ENCODE assay signal across 29 cellular contexts in genomic region chr17:3157218-3157617, GRCh38. TPM values are rescaled to one million over a fixed set of nuclear protein-coding genes. Genes with fewer than 3 reads are reported as not detected.
"Had no signal": no experiment of that assay in that cellular context is flagged by ENCODE, and none has a peak within 500 bp of the region (broad histone marks: within the 10 kb centered on the region; RNA-seq: fewer than 3 reads in every experiment).

No MANE protein-coding gene starts in this region.

- DNase-seq: activated CD4-positive, alpha-beta memory T cell treated with anti-CD3 and anti-CD28 coated beads, Interleukin-2, amount 10 ng/mL, durations not matched to agents 7 days and 5 days; activated CD4-positive, alpha-beta T cell treated with anti-CD3 and anti-CD28 coated beads for 1 hour; activated CD4-positive, alpha-beta T cell treated with anti-CD3 and anti-CD28 coated beads, Interleukin-2, amount 10 ng/mL, durations not matched to agents 7 days and 5 days; activated CD8-positive, alpha-beta memory T cell treated with anti-CD3 and anti-CD28 coated beads, Interleukin-2, amount 50 U/mL, for 48 hours; activated gamma-delta T cell; activated naive CD8-positive, alpha-beta T cell treated with anti-CD3 and anti-CD28 coated beads, Interleukin-2, amount 50 U/mL, for 24 hours; activated T-cell treated with anti-CD3 and anti-CD28 coated beads, Interleukin-2, amount 50 U/mL, for 24 hours; amygdala; central memory CD4-positive, alpha-beta T cell; endodermal cell; foreskin keratinocyte; heart left ventricle; kidney glomerular epithelial cell; left lung; naive thymus-derived CD4-positive, alpha-beta T cell; ovary; right lobe of liver; stimulated activated CD4-positive, alpha-beta T cell treated with anti-CD3 and anti-CD28 coated beads, Interleukin-2, amount 100 ng/mL, for 48 hours; stimulated activated naive CD8-positive, alpha-beta T cell treated with anti-CD3 and anti-CD28 coated beads, Interleukin-15, amount 100 ng/mL, for 72 hours; substantia nigra; T1000 had no signal

- ATAC-seq: activated naive CD8-positive, alpha-beta T cell treated with anti-CD3 and anti-CD28 coated beads, Interleukin-2, amount 50 U/mL, for 24 hours; foreskin keratinocyte; heart left ventricle; left lung; naive thymus-derived CD4-positive, alpha-beta T cell; right lobe of liver; stimulated activated naive CD8-positive, alpha-beta T cell treated with anti-CD3 and anti-CD28 coated beads, Interleukin-15, amount 100 ng/mL, for 72 hours had no signal

RNA-seq across cellular contexts. Expression of gene OR1G1, which starts 29.9 kb away (rescaled TPM):
- total RNA-seq: activated CD4-positive, alpha-beta memory T cell treated with anti-CD3 and anti-CD28 coated beads, Interleukin-2, amount 10 ng/mL, durations not matched to agents 7 days and 5 days; activated CD4-positive, alpha-beta T cell treated with anti-CD3 and anti-CD28 coated beads, Interleukin-2, amount 10 ng/mL, durations not matched to agents 7 days and 5 days; breast epithelium; endodermal cell; esophagus muscularis mucosa; foreskin keratinocyte; heart left ventricle; left lung; lung microvascular endothelial cell; mesothelial cell of epicardium; naive thymus-derived CD4-positive, alpha-beta T cell; ovary; progenitor cell of endocrine pancreas; renal cortical epithelial cell; right lobe of liver; skeletal muscle tissue; vagina had no signal

RNA-seq across cellular contexts. Expression of gene OR1A2, which starts 40.1 kb away (rescaled TPM):
- total RNA-seq: activated CD4-positive, alpha-beta memory T cell treated with anti-CD3 and anti-CD28 coated beads, Interleukin-2, amount 10 ng/mL, durations not matched to agents 7 days and 5 days; activated CD4-positive, alpha-beta T cell treated with anti-CD3 and anti-CD28 coated beads, Interleukin-2, amount 10 ng/mL, durations not matched to agents 7 days and 5 days; breast epithelium; endodermal cell; esophagus muscularis mucosa; foreskin keratinocyte; heart left ventricle; left lung; lung microvascular endothelial cell; mesothelial cell of epicardium; naive thymus-derived CD4-positive, alpha-beta T cell; ovary; progenitor cell of endocrine pancreas; renal cortical epithelial cell; right lobe of liver; skeletal muscle tissue; vagina had no signal

RNA-seq across cellular contexts. Expression of gene OR1A1, which starts 50.2 kb away (rescaled TPM):
- total RNA-seq: activated CD4-positive, alpha-beta T cell treated with anti-CD3 and anti-CD28 coated beads, Interleukin-2, amount 10 ng/mL, durations not matched to agents 7 days and 5 days; breast epithelium; endodermal cell; esophagus muscularis mucosa; foreskin keratinocyte; heart left ventricle; left lung; lung microvascular endothelial cell; mesothelial cell of epicardium; naive thymus-derived CD4-positive, alpha-beta T cell; ovary; progenitor cell of endocrine pancreas; renal cortical epithelial cell; right lobe of liver; skeletal muscle tissue; vagina had no signal

RNA-seq across cellular contexts. Expression of gene OR1D2, which starts 53.0 kb away (rescaled TPM):
- total RNA-seq: activated CD4-positive, alpha-beta memory T cell treated with anti-CD3 and anti-CD28 coated beads, Interleukin-2, amount 10 ng/mL, durations not matched to agents 7 days and 5 days; activated CD4-positive, alpha-beta T cell treated with anti-CD3 and anti-CD28 coated beads, Interleukin-2, amount 10 ng/mL, durations not matched to agents 7 days and 5 days; breast epithelium; endodermal cell; esophagus muscularis mucosa; foreskin keratinocyte; heart left ventricle; left lung; lung microvascular endothelial cell; mesothelial cell of epicardium; naive thymus-derived CD4-positive, alpha-beta T cell; ovary; progenitor cell of endocrine pancreas; renal cortical epithelial cell; right lobe of liver; skeletal muscle tissue; vagina had no signal
